Comparison of ENCODE assay signal across 2 cellular contexts in genomic region chr11:35967042-35967441, GRCh38.
TF ChIP-seq lines count a peak whose summit lies in the region.

No MANE protein-coding gene starts in this region.

TF ChIP-seq in IMR-90, 13 proteins besides CTCF, POLR2A, EP300 and RAD21:
- no peak for TF ChIP-seq RFX5 (IDR thresholded peaks at IDR 0.05; ENCODE audit: low read depth, low read length)

TF ChIP-seq in H1, 55 proteins besides CTCF, POLR2A, EP300 and RAD21:
- no peak for TF ChIP-seq GTF2F1 (IDR thresholded peaks at IDR 0.05; ENCODE audit: borderline replicate concordance, low read depth, low read length)
- TF ChIP-seq ASH2L (IDR thresholded peaks at IDR 0.05; ENCODE audit: low read length), result no peak
- no peak for TF ChIP-seq TAF7 (optimal IDR thresholded peaks at IDR 0.05; ENCODE audit: borderline replicate concordance, low read depth, low read length)
- no peak for TF ChIP-seq POU5F1 (IDR thresholded peaks at IDR 0.05; ENCODE audit: low read depth, low read length)
- no peak for TF ChIP-seq RFX5 (IDR thresholded peaks at IDR 0.05; ENCODE audit: borderline replicate concordance, low read depth, low read length)
- no peak for TF ChIP-seq KDM5A (IDR thresholded peaks at IDR 0.05; ENCODE audit: low read length)
